Comparison of ENCODE assay signal across 8 cellular contexts in genomic region chr14:105473033-105473676, GRCh38. TPM values are rescaled to one million over a fixed set of nuclear protein-coding genes. Genes with fewer than 3 reads are reported as not detected.
DNase-seq lines count a peak whose midpoint lies in the region; ATAC-seq, FAIRE-seq and TF ChIP-seq lines count a peak whose summit lies in the region.

No MANE protein-coding gene starts in this region.

- H3K36me3 Mint-ChIP-seq in naive thymus-derived CD4-positive, alpha-beta T cell: peaks cover 0 to 4% (median 0%) of the 10 kb centered on the region in 5 donors
- no peaks in the 10 kb centered on the region for H3K36me3 Mint-ChIP-seq in nephron progenitor cell (ENCODE audit: low read depth)

- intact Hi-C loops in A673 (cut with micrococcal nuclease; ENCODE audit: unreplicated experiment): no loop called here
- intact Hi-C loops in naive thymus-derived CD4-positive, alpha-beta T cell (cut with micrococcal nuclease): no loop called here

- POLR2A ChIA-PET in A673 (lab: Charles Lee; ENCODE audit: low non-redundant PET): no interaction called here
- POLR2A ChIA-PET in naive thymus-derived CD4-positive, alpha-beta T cell (lab: Charles Lee): interaction anchor here (1.0 kb wide), 1 partner anchor 17 kb away, joined by 5 read pairs; no protein-coding TSS in a partner anchor

- CTCF ChIA-PET in A673 (lab: Charles Lee): no interaction called here
- CTCF ChIA-PET in naive thymus-derived CD4-positive, alpha-beta T cell (lab: Charles Lee): interaction anchor here (1.1 to 3.9 kb wide), 2 partner anchors 17 to 103 kb away, joined by 3 to 12 read pairs; no protein-coding TSS in a partner anchor

- peak overlapping the region in 2 of 9 donors; percentile 14 to 25 for H3K27ac Mint-ChIP-seq in naive thymus-derived CD4-positive, alpha-beta T cell
- H3K27ac Mint-ChIP-seq in nephron progenitor cell: no peak overlapping the region

- ATAC-seq in naive thymus-derived CD4-positive, alpha-beta T cell: no peak
- ATAC-seq in HG02642 (IDR thresholded peaks at IDR 0.05; ENCODE audit: poor library complexity, unreplicated experiment): no peak

- TF ChIP-seq CTCF in A673 (conservative IDR thresholded peaks at IDR 0.05; ENCODE audit: low read depth, low read length): no peak
- TF ChIP-seq CTCF in bronchial epithelial cell (IDR thresholded peaks at IDR 0.05; ENCODE audit: insufficient read depth, low read length, severe bottlenecking): no peak
- TF ChIP-seq CTCF in nephron progenitor cell (IDR thresholded peaks at IDR 0.05): no peak

- H3K36me3 ChIP-seq in A673 (ENCODE audit: insufficient read depth, low read length, poor library complexity, severe bottlenecking): peaks cover 10% of the 10 kb centered on the region
- H3K36me3 ChIP-seq in bronchial epithelial cell (ENCODE audit: control insufficient read depth, insufficient read depth, low read length): no peaks in the 10 kb centered on the region
- H3K36me3 ChIP-seq in naive thymus-derived CD4-positive, alpha-beta T cell (ENCODE audit: control insufficient read depth in 2 of 3, insufficient read depth in 3 of 3, low read length in 3 of 3): peaks cover 0 to 15% (median 0%) of the 10 kb centered on the region in 3 experiments

- H3K4me1 Mint-ChIP-seq in naive thymus-derived CD4-positive, alpha-beta T cell: peaks cover 5 to 12% (median 7%) of the 10 kb centered on the region in 7 donors
- peaks cover 11% of the 10 kb centered on the region for H3K4me1 Mint-ChIP-seq in nephron progenitor cell

- FAIRE-seq in bronchial epithelial cell (lab: Jason Lieb, UNC): no peak

- H3K4me3 ChIP-seq in A673 (ENCODE audit: low read depth, low read length, poor library complexity, severe bottlenecking): peak overlapping the region; percentile 99
- H3K4me3 ChIP-seq in bronchial epithelial cell (ENCODE audit: low read depth, low read length): peak overlapping the region; percentile 68
- peak overlapping the region; percentile 26 for H3K4me3 ChIP-seq in naive thymus-derived CD4-positive, alpha-beta T cell (ENCODE audit: low read length)

- BruUV-seq in A673 (replicated peaks; lab: Mats Ljungman, UMichigan): no TSS peak

- H3K27me3 Mint-ChIP-seq in naive thymus-derived CD4-positive, alpha-beta T cell: peaks cover 0 to 24% (median 0%) of the 10 kb centered on the region in 5 donors
- H3K27me3 Mint-ChIP-seq in nephron progenitor cell (ENCODE audit: low read depth, poor library complexity): peaks cover 19% of the 10 kb centered on the region

- no peak for DNase-seq in A673 (ENCODE audit: low spot score)
- peak; percentile 56 for DNase-seq in HT-29 (ENCODE audit: low spot score)
- no peak for DNase-seq in bronchial epithelial cell (ENCODE audit: low read depth)
- DNase-seq in naive thymus-derived CD4-positive, alpha-beta T cell: no peak
- no peak for DNase-seq in inferior parietal cortex (ENCODE audit: extremely low spot score)
- no peak for DNase-seq in nephron progenitor cell
- no peak for DNase-seq in stimulated activated CD4-positive, alpha-beta T cell treated with anti-CD3 and anti-CD28 coated beads, Interleukin-4, amount 100 ng/mL, for 1 hour

- peak overlapping the region in 8 of 10 donors; percentile 42 to 83 (median 75) for H3K4me3 Mint-ChIP-seq in naive thymus-derived CD4-positive, alpha-beta T cell
- H3K4me3 Mint-ChIP-seq in nephron progenitor cell: no peak overlapping the region

- H3K27me3 ChIP-seq in A673 (replicated peaks; ENCODE audit: insufficient read depth, low read depth, low read length, poor library complexity) (no peaks in the 10 kb centered on the region), bronchial epithelial cell (ENCODE audit: control insufficient read depth, insufficient read depth, low read length) (no peaks in the 10 kb centered on the region)
- no peaks in the 10 kb centered on the region for H3K27me3 ChIP-seq in naive thymus-derived CD4-positive, alpha-beta T cell (ENCODE audit: control insufficient read depth in 2 of 2, insufficient read depth in 2 of 2, low read length in 2 of 2)

- peaks cover 0 to 4% (median 0%) of the 10 kb centered on the region in 11 donors for H3K9me3 Mint-ChIP-seq in naive thymus-derived CD4-positive, alpha-beta T cell
- peaks cover 3% of the 10 kb centered on the region for H3K9me3 Mint-ChIP-seq in nephron progenitor cell

- H3K4me1 ChIP-seq in A673 (ENCODE audit: insufficient read depth, low read length, poor library complexity, severe bottlenecking): peaks cover 60% of the 10 kb centered on the region
- peaks cover 7 to 34% of the 10 kb centered on the region in 2 donors for H3K4me1 ChIP-seq in naive thymus-derived CD4-positive, alpha-beta T cell (ENCODE audit: control insufficient read depth in 2 of 2, insufficient read depth in 2 of 2, low read length in 2 of 2)

- no peaks in the 10 kb centered on the region for H3K9me3 ChIP-seq in A673 (ENCODE audit: low read depth, low read length, poor library complexity, severe bottlenecking)
- no peaks in the 10 kb centered on the region for H3K9me3 ChIP-seq in naive thymus-derived CD4-positive, alpha-beta T cell (ENCODE audit: control insufficient read depth in 2 of 3, low read length in 3 of 3)

- peak overlapping the region; percentile 80 for H3K27ac ChIP-seq in A673 (ENCODE audit: low read depth, low read length, poor library complexity, severe bottlenecking)
- no peak overlapping the region for H3K27ac ChIP-seq in naive thymus-derived CD4-positive, alpha-beta T cell (ENCODE audit: low read depth, low read length)

RNA-seq across cellular contexts. Expression of gene CRIP2, which starts 1.5 kb away (rescaled TPM):
- total RNA-seq in A673 (2021): 154 and 192 TPM in 2 replicates
- total RNA-seq in HT-29 (2014; rRNA removed; shearing (Covaris generic)): 267 and 274 TPM in 2 replicates
- 13.2 and 22.3 TPM in 2 replicates for total RNA-seq in bronchial epithelial cell
- 10 to 100 TPM in 2 of 5 experiments, 1 to 10 TPM in 2, under 1 TPM in 1; 0.65 to 55.4 (median 6.6) TPM for total RNA-seq in naive thymus-derived CD4-positive, alpha-beta T cell
- 100 to 1,000 TPM in 1 of 2 donors, 10 to 100 TPM in 1; 69.1 to 180 TPM for polyA plus RNA-seq in naive thymus-derived CD4-positive, alpha-beta T cell

RNA-seq across cellular contexts. Expression of gene CRIP1, which starts 13.5 kb away (rescaled TPM):
- total RNA-seq in A673 (2021): 42.4 and 47.7 TPM in 2 replicates
- 667 and 791 TPM in 2 replicates for total RNA-seq in HT-29 (2014; rRNA removed; shearing (Covaris generic))
- total RNA-seq in bronchial epithelial cell: 1.5 TPM in 1 of 2 replicates, not detected in the other
- 100 to 1,000 TPM in 4 of 5 experiments, 10 to 100 TPM in 1; 94.4 to 517 (median 192) TPM for total RNA-seq in naive thymus-derived CD4-positive, alpha-beta T cell
- 100 to 1,000 TPM; 463 to 787 TPM for polyA plus RNA-seq in naive thymus-derived CD4-positive, alpha-beta T cell

RNA-seq across cellular contexts. Expression of gene TEDC1, which starts 17.9 kb away (rescaled TPM):
- 34.0 and 48.0 TPM in 2 replicates for total RNA-seq in A673 (2021)
- 112 and 140 TPM in 2 replicates for total RNA-seq in HT-29 (2014; rRNA removed; shearing (Covaris generic))
- 4.5 and 5.4 TPM in 2 replicates for total RNA-seq in bronchial epithelial cell
- total RNA-seq in naive thymus-derived CD4-positive, alpha-beta T cell: 100 to 1,000 TPM in 1 of 5 experiments, 10 to 100 TPM in 4; 19.7 to 294 (median 31.3) TPM
- 10 to 100 TPM; 10.4 to 14.9 TPM for polyA plus RNA-seq in naive thymus-derived CD4-positive, alpha-beta T cell

RNA-seq across cellular contexts. Expression of gene TMEM121, which starts 53.2 kb away (rescaled TPM):
- 3.1 and 4.7 TPM in 2 replicates for total RNA-seq in A673 (2021)
- 0.31 and 0.65 TPM in 2 replicates for total RNA-seq in HT-29 (2014; rRNA removed; shearing (Covaris generic))
- total RNA-seq in bronchial epithelial cell: 0.51 and 0.53 TPM in 2 replicates
- total RNA-seq in naive thymus-derived CD4-positive, alpha-beta T cell: 1 to 10 TPM in 4 of 5 experiments, under 1 TPM in 1; 0.83 to 5.7 (median 3.7) TPM
- polyA plus RNA-seq in naive thymus-derived CD4-positive, alpha-beta T cell: 1 to 10 TPM; 2.5 to 4.0 TPM

RNA-seq across cellular contexts. Expression of gene MTA1, which starts 53.5 kb away (rescaled TPM):
- total RNA-seq in A673 (2021): 238 and 250 TPM in 2 replicates
- 120 and 136 TPM in 2 replicates for total RNA-seq in HT-29 (2014; rRNA removed; shearing (Covaris generic))
- 25.5 and 26.1 TPM in 2 replicates for total RNA-seq in bronchial epithelial cell
- total RNA-seq in naive thymus-derived CD4-positive, alpha-beta T cell: 100 to 1,000 TPM; 117 to 132 (median 125) TPM
- 1 to 10 TPM; 2.8 to 5.2 TPM for polyA plus RNA-seq in naive thymus-derived CD4-positive, alpha-beta T cell

Comparison
In these comparisons a context has a peak if more than half of its experiments do, and no peak if none do; other contexts are left out.
1. H3K4me3 ChIP-seq: peak in every context shown above with its lines; median percentile 99 in A673; 68 in bronchial epithelial cell; 26 in naive thymus-derived CD4-positive, alpha-beta T cell.
2. RNA of gene CRIP1, which starts 13.5 kb away (total RNA-seq): 667 to 791 TPM in HT-29, 94.4 to 517 TPM in naive thymus-derived CD4-positive, alpha-beta T cell and 42.4 to 47.7 TPM in A673; 1.5 TPM in bronchial epithelial cell; every median in the first group is over 10 times any median in the second.